Comparison of ENCODE assay signal across 30 cellular contexts in genomic region chr6:46320505-46320904, GRCh38.
"Had no signal": no experiment of that assay in that cellular context is flagged by ENCODE, and none has a peak within 500 bp of the region (broad histone marks: within the 10 kb centered on the region; RNA-seq: fewer than 3 reads in every experiment).

No MANE protein-coding gene starts in this region.

- H3K36me3 ChIP-seq: brain microvascular endothelial cell, colonic mucosa, esophagus muscularis mucosa, left lung, ovary, prostate gland, suprapubic skin, tibial nerve, uterus had no signal

- H3K4me3 ChIP-seq: colonic mucosa, esophagus muscularis mucosa, left lung, ovary, prostate gland, suprapubic skin, tibial nerve, uterus had no signal

- ATAC-seq: activated CD4-positive, alpha-beta T cell treated with anti-CD3 and anti-CD28 coated beads for 36 hours; left lung; natural killer cell; right cardiac atrium; SK-N-SH treated with all-trans-retinoic acid at 6 μM for 48 hours; stimulated activated naive CD8-positive, alpha-beta T cell treated with anti-CD3 and anti-CD28 coated beads, Interleukin-15, amount 100 ng/mL, for 72 hours had no signal

- H3K4me1 ChIP-seq: left lung, prostate gland had no signal

- DNase-seq: activated B cell treated with CpG ODN at 0.5 μM for 24 hours; activated CD4-positive, alpha-beta T cell treated with anti-CD3 and anti-CD28 coated beads for 36 hours; activated CD4-positive, alpha-beta T cell treated with anti-CD3 and anti-CD28 coated beads, Interleukin-2, amount 50 U/mL, for 4 hours; activated CD8-positive, alpha-beta memory T cell treated with anti-CD3 and anti-CD28 coated beads for 24 hours; activated CD8-positive, alpha-beta memory T cell treated with anti-CD3 and anti-CD28 coated beads, Interleukin-2, amount 50 U/mL, for 48 hours; activated effector memory CD4-positive, alpha-beta T cell treated with Interleukin-2 at 50 U/mL for 16 hours; activated naive CD4-positive, alpha-beta T cell treated with anti-CD3 and anti-CD28 coated beads for 36 hours; activated T-cell treated with anti-CD3 and anti-CD28 coated beads, Interleukin-2, amount 50 U/mL, for 48 hours; aorta; brain microvascular endothelial cell; central memory CD4-positive, alpha-beta T cell; colonic mucosa; immature natural killer cell; kidney glomerular epithelial cell; left lung; midbrain; natural killer cell; ovary; right cardiac atrium; small intestine; stimulated activated CD4-positive, alpha-beta T cell treated with anti-CD3 and anti-CD28 coated beads, Interleukin-2, amount 100 ng/mL, for 24 hours; stimulated activated naive CD8-positive, alpha-beta T cell treated with anti-CD3 and anti-CD28 coated beads, Interleukin-15, amount 100 ng/mL, for 72 hours; T-helper 1 cell; T1000; uterus had no signal

- H3K27ac ChIP-seq: brain microvascular endothelial cell, colonic mucosa, left lung, prostate gland, suprapubic skin, tibial nerve, uterus had no signal

- H3K9me3 ChIP-seq: colonic mucosa, esophagus muscularis mucosa, left lung, ovary, prostate gland, suprapubic skin, tibial nerve, uterus had no signal

- H3K27me3 ChIP-seq: brain microvascular endothelial cell, colonic mucosa, esophagus muscularis mucosa, left lung, ovary, suprapubic skin, tibial nerve, uterus had no signal
